30 cellular contexts compared by ENCODE assay signal in the genomic region with DNA sequence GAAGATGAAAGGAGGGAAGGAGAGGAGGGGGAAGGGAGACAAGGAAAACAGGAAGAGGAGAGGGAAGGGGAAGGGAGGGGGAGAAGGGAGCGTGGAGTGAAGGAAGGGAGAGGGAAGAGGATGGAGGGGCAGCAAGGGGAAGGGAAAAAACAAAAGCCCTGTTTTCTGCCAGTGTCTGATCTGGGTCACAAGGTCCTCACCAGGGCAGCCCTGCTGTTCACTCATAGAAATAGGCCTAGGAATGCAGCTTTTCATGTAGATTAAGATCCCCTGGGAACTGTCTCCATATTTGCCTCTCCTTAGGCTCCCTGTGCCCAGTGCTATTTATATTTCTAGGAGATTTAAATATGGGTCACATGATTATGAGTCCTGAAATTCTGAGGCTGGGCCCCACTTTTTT.
DNase-seq lines count a peak whose midpoint lies in the region; ATAC-seq, FAIRE-seq and TF ChIP-seq lines count a peak whose summit lies in the region.
"Had no signal": no experiment of that assay in that cellular context is flagged by ENCODE, and none has a peak within 500 bp of the region (broad histone marks: within the 10 kb centered on the region; RNA-seq: fewer than 3 reads in every experiment).

No MANE protein-coding gene starts in this region.

- H3K36me3 Mint-ChIP-seq in activated T-cell treated with anti-CD3 and anti-CD28 coated beads, Interleukin-2, amount 50 U/mL, for 72 hours (ENCODE audit: insufficient read depth in 2 of 2) = no peaks in the 10 kb centered on the region
- H3K36me3 Mint-ChIP-seq: activated naive CD8-positive, alpha-beta T cell treated with anti-CD3 and anti-CD28 coated beads, Interleukin-2, amount 10 ng/mL, durations not matched to agents 7 days and 5 days; stimulated activated memory B cell treated with anti-CD40 and anti-IgM and Interleukin-4, amounts not matched to agents 10 μg/mL and 1 μg/mL and 100 μg/mL, for 72 hours had no signal

- no peaks in the 10 kb centered on the region for H3K9me3 ChIP-seq in endothelial cell of umbilical vein (replicated peaks; ENCODE audit: control insufficient read depth, insufficient read depth, low read length)
- H3K9me3 ChIP-seq: ascending aorta, BLaER1, heart left ventricle had no signal

- no peak overlapping the region for H3K4me3 Mint-ChIP-seq in activated T-cell treated with anti-CD3 and anti-CD28 coated beads, Interleukin-2, amount 50 U/mL, for 72 hours
- H3K4me3 Mint-ChIP-seq: activated CD4-positive, alpha-beta T cell treated with anti-CD3 and anti-CD28 coated beads, Interleukin-2, amount 10 ng/mL, durations not matched to agents 24 days and 14 days; activated naive CD8-positive, alpha-beta T cell treated with anti-CD3 and anti-CD28 coated beads, Interleukin-2, amount 10 ng/mL, durations not matched to agents 7 days and 5 days; activated T-cell treated with anti-CD3 and anti-CD28 coated beads, Interleukin-2, amount 50 U/mL, for 24 hours; nephron; stimulated activated memory B cell treated with anti-CD40 and anti-IgM and Interleukin-4, amounts not matched to agents 10 μg/mL and 1 μg/mL and 100 μg/mL, for 72 hours had no signal

- H3K27ac Mint-ChIP-seq in activated T-cell treated with anti-CD3 and anti-CD28 coated beads, Interleukin-2, amount 50 U/mL, for 72 hours = no peak overlapping the region
- H3K27ac Mint-ChIP-seq: activated CD4-positive, alpha-beta T cell treated with anti-CD3 and anti-CD28 coated beads, Interleukin-2, amount 10 ng/mL, durations not matched to agents 24 days and 14 days; activated naive CD8-positive, alpha-beta T cell treated with anti-CD3 and anti-CD28 coated beads, Interleukin-2, amount 10 ng/mL, durations not matched to agents 7 days and 5 days; activated T-cell treated with anti-CD3 and anti-CD28 coated beads, Interleukin-2, amount 50 U/mL, for 24 hours; nephron; stimulated activated memory B cell treated with anti-CD40 and anti-IgM and Interleukin-4, amounts not matched to agents 10 μg/mL and 1 μg/mL and 100 μg/mL, for 72 hours had no signal

- no peak overlapping the region for H3K9ac ChIP-seq in endothelial cell of umbilical vein (replicated peaks; ENCODE audit: extremely low read depth, insufficient read depth, low read length)
- H3K9ac ChIP-seq: BLaER1 had no signal

- BruUV-seq in endothelial cell of umbilical vein (replicated peaks; lab: Mats Ljungman, UMichigan) = no TSS peak

- FAIRE-seq in endothelial cell of umbilical vein (lab: Jason Lieb, UNC) = no peak
- FAIRE-seq: G401.6 had no signal

- peak overlapping the region; percentile 35 for H2AFZ ChIP-seq in endothelial cell of umbilical vein (ENCODE audit: low read depth, low read length)

- dilution Hi-C loops in endothelial cell of umbilical vein (cut with MboI; ENCODE audit: extremely low pct_ligation_motif_present, low sequenced_read_pairs) = no loop called here

- H3K27me3 ChIP-seq in endothelial cell of umbilical vein (ENCODE audit: control insufficient read depth in 2 of 2, insufficient read depth in 2 of 2, low read length in 2 of 2) = no peaks in the 10 kb centered on the region
- H3K27me3 ChIP-seq: ascending aorta, BLaER1, colonic mucosa, heart left ventricle had no signal

- H3K9me3 Mint-ChIP-seq in activated T-cell treated with anti-CD3 and anti-CD28 coated beads, Interleukin-2, amount 50 U/mL, for 72 hours = peaks cover 4 to 5% of the 10 kb centered on the region in 2 donors
- H3K9me3 Mint-ChIP-seq: activated CD4-positive, alpha-beta T cell treated with anti-CD3 and anti-CD28 coated beads, Interleukin-2, amount 10 ng/mL, durations not matched to agents 24 days and 14 days; activated naive CD8-positive, alpha-beta T cell treated with anti-CD3 and anti-CD28 coated beads, Interleukin-2, amount 10 ng/mL, durations not matched to agents 7 days and 5 days; nephron had no signal

- H3K4me1 Mint-ChIP-seq in activated T-cell treated with anti-CD3 and anti-CD28 coated beads, Interleukin-2, amount 50 U/mL, for 72 hours (ENCODE audit: low read depth) = no peaks in the 10 kb centered on the region
- H3K4me1 Mint-ChIP-seq: activated CD4-positive, alpha-beta T cell treated with anti-CD3 and anti-CD28 coated beads, Interleukin-2, amount 10 ng/mL, durations not matched to agents 24 days and 14 days; activated naive CD8-positive, alpha-beta T cell treated with anti-CD3 and anti-CD28 coated beads, Interleukin-2, amount 10 ng/mL, durations not matched to agents 7 days and 5 days; nephron; stimulated activated memory B cell treated with anti-CD40 and anti-IgM and Interleukin-4, amounts not matched to agents 10 μg/mL and 1 μg/mL and 100 μg/mL, for 72 hours had no signal

- no peak overlapping the region for H3K27ac ChIP-seq in endothelial cell of umbilical vein (ENCODE audit: insufficient read depth, low read depth, low read length)
- H3K27ac ChIP-seq: ascending aorta, BLaER1, colonic mucosa, heart left ventricle had no signal

- no peak for ATAC-seq in activated T-cell treated with anti-CD3 and anti-CD28 coated beads, Interleukin-2, amount 50 U/mL, for 72 hours (replicated peaks in 1 of 2)
- no peak for ATAC-seq in HG02970 (IDR thresholded peaks at IDR 0.05; ENCODE audit: low FRiP score, unreplicated experiment)
- ATAC-seq: HCT116; heart left ventricle; left colon; stimulated activated memory B cell treated with anti-CD40 and anti-IgM and Interleukin-4, amounts not matched to agents 10 μg/mL and 1 μg/mL and 100 μg/mL, for 72 hours had no signal

- H4K20me1 ChIP-seq in endothelial cell of umbilical vein (replicated peaks; ENCODE audit: control insufficient read depth, extremely low read depth, insufficient read depth, low read length) = no peaks in the 10 kb centered on the region
- H4K20me1 ChIP-seq: BLaER1 had no signal

- no peak for TF ChIP-seq POLR2A in endothelial cell of umbilical vein (IDR thresholded peaks at IDR 0.05; ENCODE audit: low read depth, low read length)

- no peak for TF ChIP-seq CTCF in endothelial cell of umbilical vein (IDR thresholded peaks at IDR 0.05; ENCODE audit: extremely low read depth in 1 of 2, insufficient read depth in 1 of 2, low read depth in 1 of 2, low read length in 2 of 2)

- DNase-seq in COLO829 (ENCODE audit: low spot score) (peak; percentile 94), M059J (ENCODE audit: low read depth) (peak; percentile 68), endothelial cell of umbilical vein (ENCODE audit: low read depth, low spot score) (no peak), iris pigment epithelial cell (ENCODE audit: low read depth) (peak; percentile 32), C1 segment of cervical spinal cord (lab: John Stamatoyannopoulos, UW) (no peak), NCI-H524 treated with DMSO at 0.1 percent for 48 hours (lab: John Stamatoyannopoulos, UW) (no peak)
- no peak for DNase-seq in activated T-cell treated with anti-CD3 and anti-CD28 coated beads, Interleukin-2, amount 50 U/mL, for 72 hours
- DNase-seq: activated CD4-positive, alpha-beta T cell treated with anti-CD3 and anti-CD28 coated beads, Interleukin-2, amount 10 ng/mL, durations not matched to agents 24 days and 14 days; activated gamma-delta T cell; activated naive CD8-positive, alpha-beta T cell treated with anti-CD3 and anti-CD28 coated beads, Interleukin-2, amount 10 ng/mL, durations not matched to agents 7 days and 5 days; activated T-cell treated with anti-CD3 and anti-CD28 coated beads, Interleukin-2, amount 50 U/mL, for 24 hours; colonic mucosa; COR-L47; effector CD4-positive, alpha-beta T cell; heart left ventricle; Kasumi-1; left colon; MV-4-11; NCI-H146; NCI-H345; NCI-H748 treated with DMSO at 0.1 percent for 48 hours; T-helper 9 cell; trophoblast cell had no signal

- no peaks in the 10 kb centered on the region for H3K27me3 Mint-ChIP-seq in activated T-cell treated with anti-CD3 and anti-CD28 coated beads, Interleukin-2, amount 50 U/mL, for 72 hours (ENCODE audit: low read depth)
- H3K27me3 Mint-ChIP-seq: activated CD4-positive, alpha-beta T cell treated with anti-CD3 and anti-CD28 coated beads, Interleukin-2, amount 10 ng/mL, durations not matched to agents 24 days and 14 days; activated naive CD8-positive, alpha-beta T cell treated with anti-CD3 and anti-CD28 coated beads, Interleukin-2, amount 10 ng/mL, durations not matched to agents 7 days and 5 days; activated T-cell treated with anti-CD3 and anti-CD28 coated beads, Interleukin-2, amount 50 U/mL, for 24 hours; stimulated activated memory B cell treated with anti-CD40 and anti-IgM and Interleukin-4, amounts not matched to agents 10 μg/mL and 1 μg/mL and 100 μg/mL, for 72 hours had no signal

- CTCF ChIA-PET in endothelial cell of umbilical vein (lab: Charles Lee) = interaction anchor here (0.9 kb wide), 1 partner anchor 148 kb away, joined by 4 read pairs; no protein-coding TSS in a partner anchor

- H3K36me3 ChIP-seq in endothelial cell of umbilical vein (ENCODE audit: control insufficient read depth in 2 of 2, extremely low read depth in 1 of 2, insufficient read depth in 2 of 2, low read length in 2 of 2) = no peaks in the 10 kb centered on the region
- H3K36me3 ChIP-seq: ascending aorta, BLaER1, colonic mucosa, heart left ventricle had no signal

- no peaks in the 10 kb centered on the region for H3K4me1 ChIP-seq in endothelial cell of umbilical vein (ENCODE audit: control insufficient read depth, extremely low read depth, insufficient read depth, low read length)
- H3K4me1 ChIP-seq: ascending aorta, BLaER1, colonic mucosa, heart left ventricle had no signal

- no peak overlapping the region for H3K4me2 ChIP-seq in endothelial cell of umbilical vein (ENCODE audit: insufficient read depth, low read length)
- H3K4me2 ChIP-seq: BLaER1 had no signal

- intact Hi-C loops in endothelial cell of umbilical vein (cut with micrococcal nuclease) = no loop called here

- no peak overlapping the region for H3K4me3 ChIP-seq in endothelial cell of umbilical vein (replicated peaks in 1 of 3; ENCODE audit: insufficient read depth in 1 of 3, low read depth in 1 of 3, low read length in 3 of 3)
- H3K4me3 ChIP-seq: ascending aorta, BLaER1, colonic mucosa, heart left ventricle had no signal

- POLR2A ChIA-PET in endothelial cell of umbilical vein (lab: Charles Lee) = no interaction called here

- H3K79me2 ChIP-seq in endothelial cell of umbilical vein (ENCODE audit: control insufficient read depth, insufficient read depth, low read length) = no peaks in the 10 kb centered on the region

- H3K9me1 ChIP-seq in endothelial cell of umbilical vein (replicated peaks; ENCODE audit: control insufficient read depth, extremely low read depth, insufficient read depth, low read length) = no peaks in the 10 kb centered on the region

TF ChIP-seq in endothelial cell of umbilical vein, 7 proteins besides CTCF, POLR2A, EP300 and RAD21 (continues in another document):
- TF ChIP-seq, protein P1, sequence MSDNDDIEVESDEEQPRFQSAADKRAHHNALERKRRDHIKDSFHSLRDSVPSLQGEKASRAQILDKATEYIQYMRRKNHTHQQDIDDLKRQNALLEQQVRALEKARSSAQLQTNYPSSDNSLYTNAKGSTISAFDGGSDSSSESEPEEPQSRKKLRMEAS (IDR thresholded peaks at IDR 0.05; ENCODE audit: insufficient read depth, insufficient read length) = no peak
- TF ChIP-seq FOS (IDR thresholded peaks at IDR 0.05; ENCODE audit: borderline replicate concordance, insufficient read depth, low read length) = no peak
- no peak for TF ChIP-seq GATA2 (IDR thresholded peaks at IDR 0.05; ENCODE audit: insufficient read depth, insufficient read length, low read depth, low read length)
- no peak for TF ChIP-seq JUN (IDR thresholded peaks at IDR 0.05; ENCODE audit: borderline replicate concordance, insufficient read depth, insufficient read length, low read depth)

Comparison
In these comparisons a context has a peak if more than half of its experiments do, and no peak if none do; other contexts are left out.
1. DNase-seq: peak in COLO829 (single experiment), M059J (single experiment) and iris pigment epithelial cell (single experiment); none in endothelial cell of umbilical vein (single experiment), C1 segment of cervical spinal cord (0 of 14), activated T-cell treated with anti-CD3 and anti-CD28 coated beads, Interleukin-2, amount 50 U/mL, for 72 hours (0 of 2) and NCI-H524 treated with DMSO at 0.1 percent for 48 hours (single experiment).